In the genomic region with DNA sequence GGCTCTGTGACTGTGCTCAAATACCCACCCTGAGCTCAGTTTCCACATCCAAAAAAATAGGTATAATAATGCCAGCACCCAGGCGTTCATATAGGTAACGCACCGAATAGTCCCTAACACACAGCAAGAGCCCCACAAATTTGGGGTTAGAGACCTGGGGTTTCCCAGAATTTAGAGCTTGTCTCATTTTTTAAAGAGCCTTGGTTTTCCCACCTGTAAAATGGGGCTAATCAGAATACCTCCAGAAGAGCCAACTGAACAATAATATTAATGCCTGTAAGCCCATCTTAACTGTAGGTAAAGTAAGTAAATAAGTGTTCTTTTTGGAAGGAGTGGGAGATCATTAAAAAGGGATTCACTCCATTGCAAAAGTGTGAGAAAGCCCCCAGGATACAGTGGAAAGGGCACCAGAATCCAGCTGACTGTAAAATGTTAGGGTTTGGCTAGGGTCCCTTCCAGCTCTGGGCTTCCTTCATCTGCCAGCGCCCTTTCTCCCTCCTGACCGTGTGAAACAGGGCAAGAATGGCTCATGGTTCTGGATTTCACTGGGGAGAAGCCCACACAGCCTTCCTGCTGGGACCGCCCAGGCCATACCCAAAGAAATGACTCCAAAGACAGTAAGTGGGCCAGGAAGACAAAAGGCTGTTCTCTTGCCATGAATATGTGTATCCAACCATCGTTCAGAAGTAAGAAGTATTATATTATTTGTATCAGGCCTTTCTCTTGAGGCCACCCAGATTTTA, we compare ENCODE assay signal across 8 cellular contexts. TPM values are rescaled to one million over a fixed set of nuclear protein-coding genes. Genes with fewer than 3 reads are reported as not detected.
DNase-seq lines count a peak whose midpoint lies in the region; ATAC-seq and TF ChIP-seq lines count a peak whose summit lies in the region.
"Had no signal": no experiment of that assay in that cellular context is flagged by ENCODE, and none has a peak within 500 bp of the region (broad histone marks: within the 10 kb centered on the region; RNA-seq: fewer than 3 reads in every experiment).

No MANE protein-coding gene starts in this region.

- peak overlapping the region; percentile 90 for H3K4me3 Mint-ChIP-seq in HFFc6
- H3K4me3 Mint-ChIP-seq in activated T-helper 2 cell treated with anti-CD3 and anti-CD28 coated beads, Interferon-gamma antibody, Interleukin-2, Interleukin-4, amounts not matched to agents 10 μg/mL and 5 μg/mL and 100 μg/mL, durations not matched to agents 14 hours and 24 hours and 36 hours (ENCODE audit: low read depth): peak overlapping the region; percentile 1
- peak overlapping the region; percentile 89 for H3K4me3 Mint-ChIP-seq in stimulated activated memory B cell treated with anti-CD40 and anti-IgM and Interleukin-4, amounts not matched to agents 10 μg/mL and 1 μg/mL and 100 μg/mL, for 72 hours

- H3K36me3 Mint-ChIP-seq in HFFc6 (ENCODE audit: low read depth): no peaks in the 10 kb centered on the region
- no peaks in the 10 kb centered on the region for H3K36me3 Mint-ChIP-seq in activated T-helper 2 cell treated with anti-CD3 and anti-CD28 coated beads, Interferon-gamma antibody, Interleukin-2, Interleukin-4, amounts not matched to agents 10 μg/mL and 5 μg/mL and 100 μg/mL, durations not matched to agents 14 hours and 24 hours and 36 hours (ENCODE audit: low read depth)
- no peaks in the 10 kb centered on the region for H3K36me3 Mint-ChIP-seq in stimulated activated memory B cell treated with anti-CD40 and anti-IgM and Interleukin-4, amounts not matched to agents 10 μg/mL and 1 μg/mL and 100 μg/mL, for 72 hours

- peaks cover 15% of the 10 kb centered on the region for H3K4me1 Mint-ChIP-seq in HFFc6 (ENCODE audit: low read depth)
- peaks cover 4% of the 10 kb centered on the region for H3K4me1 Mint-ChIP-seq in activated T-helper 2 cell treated with anti-CD3 and anti-CD28 coated beads, Interferon-gamma antibody, Interleukin-2, Interleukin-4, amounts not matched to agents 10 μg/mL and 5 μg/mL and 100 μg/mL, durations not matched to agents 14 hours and 24 hours and 36 hours (ENCODE audit: low read depth)
- peaks cover 11% of the 10 kb centered on the region for H3K4me1 Mint-ChIP-seq in stimulated activated memory B cell treated with anti-CD40 and anti-IgM and Interleukin-4, amounts not matched to agents 10 μg/mL and 1 μg/mL and 100 μg/mL, for 72 hours

- TF ChIP-seq CTCF in HFFc6 (IDR thresholded peaks at IDR 0.05) (no peak), GM13976 (IDR thresholded peaks at IDR 0.05; ENCODE audit: borderline replicate concordance, control extremely low read depth, extremely low read depth, insufficient read depth, missing control alignments) (no peak)

- no peak for ATAC-seq in stimulated activated memory B cell treated with anti-CD40 and anti-IgM and Interleukin-4, amounts not matched to agents 10 μg/mL and 1 μg/mL and 100 μg/mL, for 72 hours
- no peak for ATAC-seq in GM19467 (IDR thresholded peaks at IDR 0.05; ENCODE audit: unreplicated experiment)
- ATAC-seq in GM18498 (IDR thresholded peaks at IDR 0.05; ENCODE audit: unreplicated experiment): no peak

- no peaks in the 10 kb centered on the region; the same call in none of the 2 replicates for H3K27me3 Mint-ChIP-seq in HFFc6 (ENCODE audit: insufficient read depth)
- peaks cover 24% of the 10 kb centered on the region for H3K27me3 Mint-ChIP-seq in activated T-helper 2 cell treated with anti-CD3 and anti-CD28 coated beads, Interferon-gamma antibody, Interleukin-2, Interleukin-4, amounts not matched to agents 10 μg/mL and 5 μg/mL and 100 μg/mL, durations not matched to agents 14 hours and 24 hours and 36 hours (ENCODE audit: low read depth)
- H3K27me3 Mint-ChIP-seq in stimulated activated memory B cell treated with anti-CD40 and anti-IgM and Interleukin-4, amounts not matched to agents 10 μg/mL and 1 μg/mL and 100 μg/mL, for 72 hours: no peaks in the 10 kb centered on the region

- in situ Hi-C loops in GM13976 (cut with MboI; ENCODE audit: low sequenced_read_pairs, unreplicated experiment): no loop called here

- H3K9me3 ChIP-seq in iPS-18c (ENCODE audit: control insufficient read depth, insufficient read depth, low read length): no peaks in the 10 kb centered on the region

- peak overlapping the region; percentile 81 for H3K4me3 ChIP-seq in iPS-18c (ENCODE audit: insufficient read depth, low read depth, low read length)

- intact Hi-C loops in activated T-helper 2 cell treated with anti-CD3 and anti-CD28 coated beads, Interferon-gamma antibody, Interleukin-2, Interleukin-4, amounts not matched to agents 10 μg/mL and 5 μg/mL and 100 μg/mL, durations not matched to agents 14 hours and 24 hours and 36 hours (cut with micrococcal nuclease): loop anchor here (2.0 to 10.0 kb wide), 2 partner anchors 26 to 458 kb away; a partner anchor contains a TSS

- no peaks in the 10 kb centered on the region for H3K9me3 Mint-ChIP-seq in HFFc6
- no peaks in the 10 kb centered on the region for H3K9me3 Mint-ChIP-seq in activated T-helper 2 cell treated with anti-CD3 and anti-CD28 coated beads, Interferon-gamma antibody, Interleukin-2, Interleukin-4, amounts not matched to agents 10 μg/mL and 5 μg/mL and 100 μg/mL, durations not matched to agents 14 hours and 24 hours and 36 hours
- no peaks in the 10 kb centered on the region for H3K9me3 Mint-ChIP-seq in stimulated activated memory B cell treated with anti-CD40 and anti-IgM and Interleukin-4, amounts not matched to agents 10 μg/mL and 1 μg/mL and 100 μg/mL, for 72 hours

- H3K27ac Mint-ChIP-seq in HFFc6: no peak overlapping the region
- H3K27ac Mint-ChIP-seq in activated T-helper 2 cell treated with anti-CD3 and anti-CD28 coated beads, Interferon-gamma antibody, Interleukin-2, Interleukin-4, amounts not matched to agents 10 μg/mL and 5 μg/mL and 100 μg/mL, durations not matched to agents 14 hours and 24 hours and 36 hours: no peak overlapping the region
- no peak overlapping the region for H3K27ac Mint-ChIP-seq in stimulated activated memory B cell treated with anti-CD40 and anti-IgM and Interleukin-4, amounts not matched to agents 10 μg/mL and 1 μg/mL and 100 μg/mL, for 72 hours

- DNase-seq in HFFc6: no peak
- no peak for DNase-seq in activated T-helper 2 cell treated with anti-CD3 and anti-CD28 coated beads, Interferon-gamma antibody, Interleukin-2, Interleukin-4, amounts not matched to agents 10 μg/mL and 5 μg/mL and 100 μg/mL, durations not matched to agents 14 hours and 24 hours and 36 hours (ENCODE audit: low spot score)
- DNase-seq in GM13976 (ENCODE audit: low spot score): no peak
- DNase-seq: NCI-H1092 treated with DMSO at 0.1 percent for 48 hours had no signal

RNA-seq across cellular contexts. Expression of a gene that starts 2.1 kb away (rescaled TPM):
- 1 to 10 TPM; 4.3 to 7.1 (median 5.9) TPM for total RNA-seq in HFFc6 (2021; fragmentation: NEBNext Ultra II Directional; extraction: Animal tissue kit (Norgen Biotek cat#: 25700))
- 4.0 and 4.7 TPM in 2 replicates for total RNA-seq in activated T-helper 2 cell treated with anti-CD3 and anti-CD28 coated beads, Interferon-gamma antibody, Interleukin-2, Interleukin-4, amounts not matched to agents 10 μg/mL and 5 μg/mL and 100 μg/mL, durations not matched to agents 14 hours and 24 hours and 36 hours

Comparison
In these comparisons a context has a peak if more than half of its experiments do, and no peak if none do; other contexts are left out.
1. H3K4me3 Mint-ChIP-seq: peak in every context shown above with its lines; median percentile 90 in HFFc6; 89 in stimulated activated memory B cell treated with anti-CD40 and anti-IgM and Interleukin-4, amounts not matched to agents 10 μg/mL and 1 μg/mL and 100 μg/mL, for 72 hours; 1 in activated T-helper 2 cell treated with anti-CD3 and anti-CD28 coated beads, Interferon-gamma antibody, Interleukin-2, Interleukin-4, amounts not matched to agents 10 μg/mL and 5 μg/mL and 100 μg/mL, durations not matched to agents 14 hours and 24 hours and 36 hours.